ENCODE assay signal across 1 cellular context in the genomic region with DNA sequence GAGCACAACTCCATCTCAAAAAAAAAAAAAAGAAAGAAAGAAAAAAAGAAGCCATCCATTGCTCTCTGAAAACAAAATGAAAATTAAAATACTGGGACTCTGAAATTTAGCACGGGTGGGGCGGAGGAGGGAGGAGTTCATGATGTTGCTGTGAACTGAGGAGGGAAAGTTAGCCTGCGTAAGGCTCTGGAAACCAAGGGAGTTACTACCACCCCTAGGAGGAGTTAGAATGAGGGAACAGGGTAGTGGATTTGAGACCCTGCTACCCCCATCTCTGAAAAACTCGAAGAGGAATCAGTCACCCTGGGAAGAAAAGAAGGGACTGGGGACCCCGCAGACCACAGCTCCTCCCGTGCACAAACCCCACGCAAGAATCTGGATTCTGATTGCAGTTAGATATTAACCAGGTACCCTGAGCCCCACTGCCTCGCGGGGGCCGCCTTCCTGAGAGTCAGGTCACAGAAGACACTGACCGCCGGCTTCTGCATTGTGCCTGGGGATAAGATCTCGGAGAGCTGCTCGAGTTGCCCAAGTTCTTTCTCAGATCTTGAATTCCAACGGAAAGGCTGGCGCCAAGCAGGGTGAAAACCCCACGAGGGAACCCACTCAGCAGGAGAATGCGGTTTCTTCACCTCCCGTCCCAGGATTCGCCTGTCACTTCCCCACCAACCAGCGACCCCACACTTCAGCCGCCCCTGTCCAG.
TF ChIP-seq lines count a peak whose summit lies in the region.

No MANE protein-coding gene starts in this region.

TF ChIP-seq in HepG2, 621 proteins besides CTCF, POLR2A, EP300 and RAD21:
- TF ChIP-seq ATF5 (CRISPR knock-in tag; IDR thresholded peaks at IDR 0.05; ENCODE audit: low read depth) (no peak), PCBP1 (IDR thresholded peaks at IDR 0.05; ENCODE audit: borderline replicate concordance, low read depth, low read length) (no peak), BCLAF1 (IDR thresholded peaks at IDR 0.05) (no peak), ZNF136 (CRISPR knock-in tag; IDR thresholded peaks at IDR 0.05; ENCODE audit: low read depth) (0 out of 2 replicates have a peak, but pooled peaks have one; percentile 9), PHF5A (CRISPR knock-in tag; IDR thresholded peaks at IDR 0.05; ENCODE audit: low read depth, unreplicated experiment) (no peak), GATAD2A (CRISPR knock-in tag; IDR thresholded peaks at IDR 0.05) (0 out of 2 replicates have a peak, but pooled peaks have one; percentile 19), KMT2A (CRISPR knock-in tag; IDR thresholded peaks at IDR 0.05) (peak; percentile 7), PLSCR1 (CRISPR knock-in tag; IDR thresholded peaks at IDR 0.05; ENCODE audit: borderline replicate concordance) (no peak), ASH2L (IDR thresholded peaks at IDR 0.05; ENCODE audit: insufficient read length, low read depth, low read length) (peak; percentile 13)
- TF ChIP-seq, protein P1, sequence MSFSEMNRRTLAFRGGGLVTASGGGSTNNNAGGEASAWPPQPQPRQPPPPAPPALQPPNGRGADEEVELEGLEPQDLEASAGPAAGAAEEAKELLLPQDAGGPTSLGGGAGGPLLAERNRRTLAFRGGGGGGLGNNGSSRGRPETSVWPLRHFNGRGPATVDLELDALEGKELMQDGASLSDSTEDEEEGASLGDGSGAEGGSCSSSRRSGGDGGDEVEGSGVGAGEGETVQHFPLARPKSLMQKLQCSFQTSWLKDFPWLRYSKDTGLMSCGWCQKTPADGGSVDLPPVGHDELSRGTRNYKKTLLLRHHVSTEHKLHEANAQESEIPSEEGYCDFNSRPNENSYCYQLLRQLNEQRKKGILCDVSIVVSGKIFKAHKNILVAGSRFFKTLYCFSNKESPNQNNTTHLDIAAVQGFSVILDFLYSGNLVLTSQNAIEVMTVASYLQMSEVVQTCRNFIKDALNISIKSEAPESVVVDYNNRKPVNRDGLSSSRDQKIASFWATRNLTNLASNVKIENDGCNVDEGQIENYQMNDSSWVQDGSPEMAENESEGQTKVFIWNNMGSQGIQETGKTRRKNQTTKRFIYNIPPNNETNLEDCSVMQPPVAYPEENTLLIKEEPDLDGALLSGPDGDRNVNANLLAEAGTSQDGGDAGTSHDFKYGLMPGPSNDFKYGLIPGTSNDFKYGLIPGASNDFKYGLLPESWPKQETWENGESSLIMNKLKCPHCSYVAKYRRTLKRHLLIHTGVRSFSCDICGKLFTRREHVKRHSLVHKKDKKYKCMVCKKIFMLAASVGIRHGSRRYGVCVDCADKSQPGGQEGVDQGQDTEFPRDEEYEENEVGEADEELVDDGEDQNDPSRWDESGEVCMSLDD (CRISPR knock-in tag; IDR thresholded peaks at IDR 0.05; ENCODE audit: borderline replicate concordance): no peak
- TF ChIP-seq, protein P2, sequence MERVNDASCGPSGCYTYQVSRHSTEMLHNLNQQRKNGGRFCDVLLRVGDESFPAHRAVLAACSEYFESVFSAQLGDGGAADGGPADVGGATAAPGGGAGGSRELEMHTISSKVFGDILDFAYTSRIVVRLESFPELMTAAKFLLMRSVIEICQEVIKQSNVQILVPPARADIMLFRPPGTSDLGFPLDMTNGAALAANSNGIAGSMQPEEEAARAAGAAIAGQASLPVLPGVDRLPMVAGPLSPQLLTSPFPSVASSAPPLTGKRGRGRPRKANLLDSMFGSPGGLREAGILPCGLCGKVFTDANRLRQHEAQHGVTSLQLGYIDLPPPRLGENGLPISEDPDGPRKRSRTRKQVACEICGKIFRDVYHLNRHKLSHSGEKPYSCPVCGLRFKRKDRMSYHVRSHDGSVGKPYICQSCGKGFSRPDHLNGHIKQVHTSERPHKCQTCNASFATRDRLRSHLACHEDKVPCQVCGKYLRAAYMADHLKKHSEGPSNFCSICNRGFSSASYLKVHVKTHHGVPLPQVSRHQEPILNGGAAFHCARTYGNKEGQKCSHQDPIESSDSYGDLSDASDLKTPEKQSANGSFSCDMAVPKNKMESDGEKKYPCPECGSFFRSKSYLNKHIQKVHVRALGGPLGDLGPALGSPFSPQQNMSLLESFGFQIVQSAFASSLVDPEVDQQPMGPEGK (CRISPR knock-in tag; IDR thresholded peaks at IDR 0.05): peak; percentile 37; the same call in 1 of the 2 replicates
